In the genomic region with DNA sequence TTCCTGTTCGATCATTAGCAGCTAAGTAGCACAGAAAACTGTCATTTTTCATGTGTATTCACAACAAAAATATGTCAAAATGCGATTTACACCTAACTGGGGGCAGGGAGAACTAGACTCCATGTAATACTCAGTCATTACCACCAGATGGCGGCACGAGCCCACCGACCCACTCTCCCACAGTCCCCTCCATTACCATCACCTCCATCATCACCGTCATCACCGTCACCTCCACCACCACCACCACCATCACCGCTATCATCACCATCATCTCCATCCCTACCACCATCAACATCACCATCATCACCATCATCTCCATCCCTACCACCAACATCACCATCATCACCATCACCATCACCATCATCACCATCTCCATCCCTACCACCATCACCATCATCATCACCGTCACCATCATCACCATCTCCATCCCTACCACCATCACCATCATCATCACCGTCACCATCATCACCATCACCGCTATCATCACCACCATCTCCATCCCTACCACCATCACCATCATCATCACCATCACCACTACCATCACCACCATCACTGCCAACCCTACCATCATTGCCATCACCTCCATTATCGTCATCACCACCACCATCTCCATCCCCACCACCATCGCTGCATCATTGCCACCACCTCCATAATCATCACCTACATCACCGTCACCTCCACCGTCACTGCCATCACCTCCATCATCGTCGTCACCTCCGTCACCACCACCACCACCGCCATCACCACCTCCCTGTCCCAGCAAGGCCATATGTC, we compare ENCODE assay signal across 8 cellular contexts. TPM values are rescaled to one million over a fixed set of nuclear protein-coding genes. Genes with fewer than 3 reads are reported as not detected.
DNase-seq lines count a peak whose midpoint lies in the region; ATAC-seq, FAIRE-seq and TF ChIP-seq lines count a peak whose summit lies in the region.

No MANE protein-coding gene starts in this region.

- ATAC-seq in CD4-positive, CD25-positive, alpha-beta regulatory T cell (ENCODE audit: low read depth in 2 of 2), result peak; percentile 67 to 73
- ATAC-seq in T-cell (replicated peaks in 1 of 4) (peak; percentile 70 to 78 (median 72)), HG02798 (IDR thresholded peaks at IDR 0.05; ENCODE audit: poor library complexity, unreplicated experiment) (no peak), GM21825 (IDR thresholded peaks at IDR 0.05; ENCODE audit: unreplicated experiment) (no peak)

- peaks cover 11% of the 10 kb centered on the region for H3K36me3 Mint-ChIP-seq in CD4-positive, CD25-positive, alpha-beta regulatory T cell
- H3K36me3 Mint-ChIP-seq in T-cell, result peaks cover 13% of the 10 kb centered on the region

- intact Hi-C loops in adrenal gland (cut with DNase I), result loop anchor here (5.0 kb wide), 2 partner anchors 234 to 344 kb away; no protein-coding TSS in a partner anchor

- no peaks in the 10 kb centered on the region for H3K27me3 Mint-ChIP-seq in CD4-positive, CD25-positive, alpha-beta regulatory T cell
- no peaks in the 10 kb centered on the region for H3K27me3 Mint-ChIP-seq in T-cell

- peak; percentile 100 for FAIRE-seq in HTR-8/SVneo (lab: Jason Lieb, UNC)

- WGBS in adrenal gland, 4 donors, result 59 to 62% (median 60%) methylated on average over 19 of the region's 19 CpGs

- peaks cover 0 to 1% (median 0%) of the 10 kb centered on the region in 7 donors for H3K9me3 Mint-ChIP-seq in CD4-positive, CD25-positive, alpha-beta regulatory T cell
- no peaks in the 10 kb centered on the region for H3K9me3 Mint-ChIP-seq in T-cell

- no peak overlapping the region for H3K4me3 Mint-ChIP-seq in CD4-positive, CD25-positive, alpha-beta regulatory T cell
- H3K4me3 Mint-ChIP-seq in T-cell, result no peak overlapping the region

- H3K27me3 ChIP-seq in CD4-positive, CD25-positive, alpha-beta regulatory T cell (ENCODE audit: control insufficient read depth, insufficient read depth, low read length), result no peaks in the 10 kb centered on the region
- H3K27me3 ChIP-seq in adrenal gland, result no peaks in the 10 kb centered on the region

- no peak for TF ChIP-seq POLR2A in adrenal gland (IDR thresholded peaks at IDR 0.05)

- peak; percentile 65 to 97 (median 84) for TF ChIP-seq CTCF in adrenal gland (IDR thresholded peaks at IDR 0.05)

- POLR2A ChIA-PET in T-cell (lab: Charles Lee), result no interaction called here

- peak overlapping the region; percentile 1 to 90 (median 76) for H3K27ac Mint-ChIP-seq in CD4-positive, CD25-positive, alpha-beta regulatory T cell
- no peak overlapping the region for H3K27ac Mint-ChIP-seq in T-cell

- H3K36me3 ChIP-seq in CD4-positive, CD25-positive, alpha-beta regulatory T cell (ENCODE audit: control insufficient read depth, insufficient read depth, low read length), result peaks cover 27% of the 10 kb centered on the region
- H3K36me3 ChIP-seq in adrenal gland (replicated peaks in 1 of 2), result peaks cover 0 to 53% of the 10 kb centered on the region in 2 donors

- H3K4me1 Mint-ChIP-seq in CD4-positive, CD25-positive, alpha-beta regulatory T cell, result peaks cover 3 to 10% (median 8%) of the 10 kb centered on the region in 4 donors
- H3K4me1 Mint-ChIP-seq in T-cell, result peaks cover 7 to 13% (median 9%) of the 10 kb centered on the region in 3 donors

- H3K27ac ChIP-seq in CD4-positive, CD25-positive, alpha-beta regulatory T cell (ENCODE audit: insufficient read depth, low read length, poor library complexity, severe bottlenecking), result no peak overlapping the region
- H3K27ac ChIP-seq in adrenal gland, result peak overlapping the region in 1 of 5 donors; percentile 59

- no peaks in the 10 kb centered on the region for H3K9me3 ChIP-seq in CD4-positive, CD25-positive, alpha-beta regulatory T cell (ENCODE audit: control insufficient read depth in 2 of 2, low read length in 2 of 2)
- no peaks in the 10 kb centered on the region for H3K9me3 ChIP-seq in adrenal gland (replicated peaks in 1 of 3)

- peak; percentile 41 to 67 (median 57) for DNase-seq in CD4-positive, CD25-positive, alpha-beta regulatory T cell
- DNase-seq in HTR-8/SVneo (ENCODE audit: insufficient read length, low spot score) (peak; percentile 53), T-cell (peak in 32 of 34 experiments; percentile 19 to 67 (median 55)), adrenal gland (peak in 3 of 7 donors; percentile 52 to 81 (median 55)), hepatic stellate cell (ENCODE audit: low spot score) (peak; percentile 72)
- peak; percentile 36 to 58 for DNase-seq in stimulated activated CD4-positive, alpha-beta T cell treated with anti-CD3 and anti-CD28 coated beads, Interleukin-1b, Interleukin-23, amount 100 ng/mL, for 4 hours (ENCODE audit: low read depth in 2 of 2)

- H3K4me3 ChIP-seq in CD4-positive, CD25-positive, alpha-beta regulatory T cell (ENCODE audit: low read depth, low read length), result no peak overlapping the region
- no peak overlapping the region for H3K4me3 ChIP-seq in adrenal gland

- no peaks in the 10 kb centered on the region for H3K4me1 ChIP-seq in CD4-positive, CD25-positive, alpha-beta regulatory T cell (ENCODE audit: control insufficient read depth, insufficient read depth, low read length, poor library complexity, severe bottlenecking)
- peaks cover 0 to 15% of the 10 kb centered on the region in 2 donors for H3K4me1 ChIP-seq in adrenal gland (replicated peaks in 1 of 2)

- CTCF ChIA-PET in T-cell (lab: Charles Lee), result interaction anchor here in 1 of 2 donors (1.1 kb wide), 1 partner anchor 231 kb away, joined by 7 read pairs; no protein-coding TSS in a partner anchor

RNA-seq across cellular contexts. Expression of a gene that starts 14.4 kb away (rescaled TPM):
- 34.8 TPM for total RNA-seq in CD4-positive, CD25-positive, alpha-beta regulatory T cell
- polyA plus RNA-seq in CD4-positive, CD25-positive, alpha-beta regulatory T cell, result 10 to 100 TPM; 56.9 to 83.2 (median 78.6) TPM
- total RNA-seq in T-cell, result 10 to 100 TPM; 35.0 to 60.8 (median 51.2) TPM
- 10 to 100 TPM; 25.3 to 80.9 (median 43.7) TPM for total RNA-seq in adrenal gland
- 10 to 100 TPM; 38.9 to 58.1 (median 52.9) TPM for polyA plus RNA-seq in adrenal gland

RNA-seq across cellular contexts. Expression of a gene that starts 14.7 kb away (rescaled TPM):
- 113 TPM for total RNA-seq in CD4-positive, CD25-positive, alpha-beta regulatory T cell
- polyA plus RNA-seq in CD4-positive, CD25-positive, alpha-beta regulatory T cell, result 1 to 10 TPM; 2.1 to 6.3 (median 5.7) TPM
- 100 to 1,000 TPM in 3 of 5 donors, 10 to 100 TPM in 2; 73.8 to 169 (median 161) TPM for total RNA-seq in T-cell
- total RNA-seq in adrenal gland, result 10 to 100 TPM; 10.9 to 67.2 (median 40.6) TPM
- 100 to 1,000 TPM in 1 of 3 donors, 10 to 100 TPM in 1, 1 to 10 TPM in 1; 3.1 to 144 (median 68.1) TPM for polyA plus RNA-seq in adrenal gland

RNA-seq across cellular contexts. Expression of a gene that starts 30.8 kb away (rescaled TPM):
- total RNA-seq in CD4-positive, CD25-positive, alpha-beta regulatory T cell, result 9.9 TPM
- polyA plus RNA-seq in CD4-positive, CD25-positive, alpha-beta regulatory T cell, result 1 to 10 TPM; 1.4 to 2.2 (median 2.0) TPM
- total RNA-seq in T-cell (10 to 100 TPM in 3 of 5 donors, 1 to 10 TPM in 2; 9.0 to 15.8 (median 11.2) TPM), adrenal gland (10 to 100 TPM in 3 of 8 donors, 1 to 10 TPM in 5; 2.7 to 11.4 (median 8.2) TPM)
- polyA plus RNA-seq in adrenal gland, result 10 to 100 TPM in 2 of 3 donors, under 1 TPM in 1; 0.81 to 55.8 (median 27.2) TPM

RNA-seq across cellular contexts. Expression of a gene that starts 41.6 kb away (rescaled TPM):
- 66.3 TPM for total RNA-seq in CD4-positive, CD25-positive, alpha-beta regulatory T cell
- 10 to 100 TPM; 38.2 to 60.1 (median 48.6) TPM for polyA plus RNA-seq in CD4-positive, CD25-positive, alpha-beta regulatory T cell
- 10 to 100 TPM; 52.8 to 95.2 (median 82.3) TPM for total RNA-seq in T-cell
- total RNA-seq in adrenal gland, result 100 to 1,000 TPM in 5 of 8 donors, 10 to 100 TPM in 3; 67.4 to 163 (median 102) TPM
- polyA plus RNA-seq in adrenal gland, result 100 to 1,000 TPM in 2 of 3 donors, 10 to 100 TPM in 1; 17.6 to 190 (median 136) TPM

Comparison
In these comparisons a context has a peak if more than half of its experiments do, and no peak if none do; other contexts are left out.
1. ATAC-seq: peak in CD4-positive, CD25-positive, alpha-beta regulatory T cell (2 of 2) and T-cell (4 of 4); none in HG02798 (single experiment) and GM21825 (single experiment).
2. H3K27ac Mint-ChIP-seq: peak in CD4-positive, CD25-positive, alpha-beta regulatory T cell (3 of 3); none in T-cell (0 of 2).